ENCODE assay signal across 9 cellular contexts in the genomic region with DNA sequence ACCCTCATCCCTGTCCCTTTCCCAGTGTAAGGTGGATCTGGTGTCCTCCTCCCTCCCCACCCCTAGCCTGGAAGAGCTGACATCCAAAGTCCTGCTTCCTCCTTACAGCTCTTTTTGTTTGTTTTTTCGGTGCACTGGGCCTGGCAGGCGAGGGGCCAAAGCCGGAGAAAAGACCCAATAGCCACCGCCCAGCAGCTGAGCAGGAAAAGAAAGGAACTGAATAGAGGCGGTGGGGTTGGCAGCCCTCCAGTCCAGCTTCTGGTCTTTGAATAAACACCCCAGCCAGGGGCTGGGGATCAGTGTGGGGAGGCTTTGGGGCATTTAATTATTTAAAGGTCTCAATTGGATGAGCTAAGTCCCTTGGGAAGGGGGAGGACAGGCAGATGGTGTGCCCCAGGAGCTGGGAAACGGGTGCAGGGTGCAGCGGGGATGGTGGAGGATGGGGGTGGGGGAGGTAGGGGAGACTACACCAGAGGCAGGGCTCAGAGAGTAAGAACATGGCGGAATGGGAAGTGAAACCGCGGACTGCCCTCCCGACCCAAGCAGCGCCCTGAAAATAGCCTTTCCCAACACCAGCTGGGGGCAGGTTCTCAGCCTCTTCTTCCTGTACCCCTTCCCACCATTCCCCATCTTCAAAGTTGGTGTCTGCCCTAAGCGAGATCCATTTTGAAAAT. TPM values are rescaled to one million over a fixed set of nuclear protein-coding genes. Genes with fewer than 3 reads are reported as not detected.
DNase-seq lines count a peak whose midpoint lies in the region; ATAC-seq, FAIRE-seq and TF ChIP-seq lines count a peak whose summit lies in the region.
"Had no signal": no experiment of that assay in that cellular context is flagged by ENCODE, and none has a peak within 500 bp of the region (broad histone marks: within the 10 kb centered on the region; RNA-seq: fewer than 3 reads in every experiment).

No MANE protein-coding gene starts in this region.

- no peaks in the 10 kb centered on the region for H3K27me3 ChIP-seq in body of pancreas
- H3K27me3 ChIP-seq in mucosa of stomach (ENCODE audit: control insufficient read depth, insufficient read depth, low read length), result no peaks in the 10 kb centered on the region

- no peak for TF ChIP-seq CTCF in body of pancreas (IDR thresholded peaks at IDR 0.05)

- WGBS in body of pancreas, 2 donors, result 55 to 63% methylated on average over 13 of the region's 13 CpGs

- FAIRE-seq in GM12891 (lab: Jason Lieb, UNC), result peak; percentile 79

- H3K36me3 ChIP-seq in body of pancreas (replicated peaks in 1 of 2; ENCODE audit: insufficient read depth in 1 of 2, low read depth in 2 of 2) (no peaks in the 10 kb centered on the region), mucosa of stomach (ENCODE audit: control insufficient read depth, insufficient read depth, low read length) (no peaks in the 10 kb centered on the region)

- intact Hi-C loops in body of pancreas (cut with DNase I), result no loop called here

- H3K4me3 ChIP-seq in body of pancreas (no peak overlapping the region), mucosa of stomach (ENCODE audit: low read length) (no peak overlapping the region)

- H3K4me1 ChIP-seq in body of pancreas, result peaks cover 87% of the 10 kb centered on the region
- H3K4me1 ChIP-seq in mucosa of stomach (ENCODE audit: control insufficient read depth, insufficient read depth, low read length), result peaks cover 81% of the 10 kb centered on the region

- DNase-seq in GM12891 (ENCODE audit: insufficient read length, low spot score) (no peak), NCI-H2171 (lab: John Stamatoyannopoulos, UW) (peak; percentile 27), body of pancreas (peak; percentile 57 to 78 (median 72))

- ATAC-seq in body of pancreas, result no peak
- no peak for ATAC-seq in HG02610 (IDR thresholded peaks at IDR 0.05; ENCODE audit: unreplicated experiment)
- no peak for ATAC-seq in GM21526 (IDR thresholded peaks at IDR 0.05; ENCODE audit: low FRiP score, unreplicated experiment)
- ATAC-seq in HG02571 (IDR thresholded peaks at IDR 0.05; ENCODE audit: unreplicated experiment), result no peak
- ATAC-seq in HG02678 (IDR thresholded peaks at IDR 0.05; ENCODE audit: unreplicated experiment), result no peak

- peak overlapping the region; percentile 82 to 98 (median 96) for H3K27ac ChIP-seq in body of pancreas

- no peak for TF ChIP-seq POLR2A in GM12891 (IDR thresholded peaks at IDR 0.05; ENCODE audit: low read depth, low read length)
- TF ChIP-seq POLR2A in body of pancreas (IDR thresholded peaks at IDR 0.05), result no peak

- H3K9me3 ChIP-seq in body of pancreas (no peaks in the 10 kb centered on the region), mucosa of stomach (ENCODE audit: control insufficient read depth, low read length) (no peaks in the 10 kb centered on the region)

- H3K9ac ChIP-seq in mucosa of stomach (ENCODE audit: low read length), result peak overlapping the region; percentile 91

TF ChIP-seq in GM12891, 5 proteins besides CTCF, POLR2A, EP300 and RAD21:
- TF ChIP-seq TAF1 (IDR thresholded peaks at IDR 0.05; ENCODE audit: low read depth, low read length) (no peak), SPI1 (IDR thresholded peaks at IDR 0.05; ENCODE audit: low read depth, low read length) (peak; percentile 98)

RNA-seq across cellular contexts. Expression of a gene that starts 20.2 kb away (rescaled TPM):
- polyA plus RNA-seq in GM12891 (2012; ENCODE audit: low read depth, missing spikeins), result 29.7 TPM
- total RNA-seq in body of pancreas, result 100 to 1,000 TPM; 122 to 160 TPM

RNA-seq across cellular contexts. Expression of a gene that starts 25.4 kb away (rescaled TPM):
- polyA plus RNA-seq in GM12891 (2012; ENCODE audit: low read depth, missing spikeins), result 0.32 TPM
- 10 to 100 TPM; 14.2 to 18.7 TPM for total RNA-seq in body of pancreas
- total RNA-seq: HT1080 had no signal
